ENCODE assay signal across 9 cellular contexts in genomic region chr7:114944742-114945625, GRCh38. TPM values are rescaled to one million over a fixed set of nuclear protein-coding genes. Genes with fewer than 3 reads are reported as not detected.
A peak's percentile ranks its signal among the peaks of the same experiment; 100 is the strongest.
DNase-seq lines count a peak whose midpoint lies in the region; ATAC-seq lines count a peak whose summit lies in the region.
"Had no signal": no experiment of that assay in that cellular context is flagged by ENCODE, and none has a peak within 500 bp of the region (broad histone marks: within the 10 kb centered on the region; RNA-seq: fewer than 3 reads in every experiment).

No MANE protein-coding gene starts in this region.

- H3K4me3 Mint-ChIP-seq in activated naive CD4-positive, alpha-beta T cell treated with anti-CD3 and anti-CD28 coated beads, Interleukin-2, amount 10 ng/mL, durations not matched to agents 7 days and 5 days: no peak overlapping the region
- H3K4me3 Mint-ChIP-seq: memory B cell had no signal

- no peaks in the 10 kb centered on the region for H3K27me3 Mint-ChIP-seq in activated naive CD4-positive, alpha-beta T cell treated with anti-CD3 and anti-CD28 coated beads, Interleukin-2, amount 10 ng/mL, durations not matched to agents 7 days and 5 days
- H3K27me3 Mint-ChIP-seq: memory B cell had no signal

- no peaks in the 10 kb centered on the region for H3K9me3 ChIP-seq in adipocyte (ENCODE audit: control insufficient read depth, low read length)

- intact Hi-C loops in left ventricle myocardium superior (cut with micrococcal nuclease): no loop called here

- no peak overlapping the region for H3K27ac Mint-ChIP-seq in activated naive CD4-positive, alpha-beta T cell treated with anti-CD3 and anti-CD28 coated beads, Interleukin-2, amount 10 ng/mL, durations not matched to agents 7 days and 5 days
- H3K27ac Mint-ChIP-seq: memory B cell had no signal

- H3K9me3 Mint-ChIP-seq in activated naive CD4-positive, alpha-beta T cell treated with anti-CD3 and anti-CD28 coated beads, Interleukin-2, amount 10 ng/mL, durations not matched to agents 7 days and 5 days: no peaks in the 10 kb centered on the region
- H3K9me3 Mint-ChIP-seq: memory B cell had no signal

- CTCF ChIA-PET in activated naive CD4-positive, alpha-beta T cell treated with anti-CD3 and anti-CD28 coated beads, Interleukin-2, amount 10 ng/mL, durations not matched to agents 7 days and 5 days (lab: Charles Lee): interaction anchor here (1.3 kb wide), 1 partner anchor 80 kb away, joined by 3 read pairs; no protein-coding TSS in a partner anchor

- H3K4me1 ChIP-seq in adipocyte (ENCODE audit: control insufficient read depth, insufficient read depth, low read length) (peaks cover 66% of the 10 kb centered on the region), rectal smooth muscle tissue (ENCODE audit: control insufficient read depth, insufficient read depth, low read length) (peaks cover 5% of the 10 kb centered on the region)

- peaks cover 58% of the 10 kb centered on the region for H3K4me1 Mint-ChIP-seq in activated naive CD4-positive, alpha-beta T cell treated with anti-CD3 and anti-CD28 coated beads, Interleukin-2, amount 10 ng/mL, durations not matched to agents 7 days and 5 days

- ATAC-seq in left ventricle myocardium superior: peak; percentile 99
- ATAC-seq in HG03457 (IDR thresholded peaks at IDR 0.05; ENCODE audit: unreplicated experiment): no peak
- ATAC-seq in GM18520 (IDR thresholded peaks at IDR 0.05; ENCODE audit: unreplicated experiment): no peak

- H3K27me3 ChIP-seq in adipocyte (replicated peaks; ENCODE audit: control insufficient read depth, insufficient read depth, low read length) (no peaks in the 10 kb centered on the region), rectal smooth muscle tissue (ENCODE audit: control insufficient read depth, insufficient read depth, low read length) (no peaks in the 10 kb centered on the region), H7 (ENCODE audit: control insufficient read depth, insufficient read depth, low read length) (no peaks in the 10 kb centered on the region)

- peak overlapping the region; percentile 66 for H3K4me3 ChIP-seq in adipocyte (ENCODE audit: low read length)
- peak overlapping the region; percentile 34 for H3K4me3 ChIP-seq in rectal smooth muscle tissue (ENCODE audit: low read length)
- H3K4me3 ChIP-seq in H7 (ENCODE audit: insufficient read depth, low read depth, low read length): no peak overlapping the region

- DNase-seq in EL (peak; percentile 74), adipocyte (ENCODE audit: low read depth) (peak; percentile 95), left ventricle myocardium superior (peak; percentile 85), H7 (no peak)
- DNase-seq in activated naive CD4-positive, alpha-beta T cell treated with anti-CD3 and anti-CD28 coated beads, Interleukin-2, amount 10 ng/mL, durations not matched to agents 7 days and 5 days: no peak

- H3K9ac ChIP-seq in adipocyte (ENCODE audit: low read length) (peak overlapping the region; percentile 87), rectal smooth muscle tissue (ENCODE audit: low read length) (no peak overlapping the region)

- H3K27ac ChIP-seq in rectal smooth muscle tissue (ENCODE audit: low read depth, low read length): peak overlapping the region; percentile 77

- H3K36me3 Mint-ChIP-seq in activated naive CD4-positive, alpha-beta T cell treated with anti-CD3 and anti-CD28 coated beads, Interleukin-2, amount 10 ng/mL, durations not matched to agents 7 days and 5 days: peaks cover 86% of the 10 kb centered on the region

- H3K36me3 ChIP-seq in adipocyte (ENCODE audit: control insufficient read depth, insufficient read depth, low read length, severe bottlenecking) (peaks cover 64% of the 10 kb centered on the region), rectal smooth muscle tissue (ENCODE audit: control insufficient read depth, insufficient read depth, low read length) (no peaks in the 10 kb centered on the region), H7 (replicated peaks; ENCODE audit: control insufficient read depth, insufficient read depth, low read length) (no peaks in the 10 kb centered on the region)

RNA-seq across cellular contexts. Expression of gene MDFIC, which starts 23.1 kb away (rescaled TPM):
- total RNA-seq in left ventricle myocardium superior: 19.9 TPM
- 14.4 and 16.8 TPM in 2 replicates for total RNA-seq in H7 (2014; rRNA removed; shearing (Covaris generic))

Comparison
In these comparisons a context has a peak if more than half of its experiments do, and no peak if none do; other contexts are left out.
1. DNase-seq: peak in EL (single experiment), adipocyte (single experiment) and left ventricle myocardium superior (single experiment); none in activated naive CD4-positive, alpha-beta T cell treated with anti-CD3 and anti-CD28 coated beads, Interleukin-2, amount 10 ng/mL, durations not matched to agents 7 days and 5 days (single experiment) and H7 (single experiment).